13 cellular contexts compared by ENCODE assay signal in genomic region chr21:44618909-44619308, GRCh38. TPM values are rescaled to one million over a fixed set of nuclear protein-coding genes. Genes with fewer than 3 reads are reported as not detected.
A peak's percentile ranks its signal among the peaks of the same experiment; 100 is the strongest.
DNase-seq lines count a peak whose midpoint lies in the region; ATAC-seq, FAIRE-seq and TF ChIP-seq lines count a peak whose summit lies in the region.
"Had no signal": no experiment of that assay in that cellular context is flagged by ENCODE, and none has a peak within 500 bp of the region (broad histone marks: within the 10 kb centered on the region; RNA-seq: fewer than 3 reads in every experiment).

No MANE protein-coding gene starts in this region.

- in situ Hi-C loops in HepG2 (cut with HindIII; ENCODE audit: extremely low pct_ligation_motif_present, low pct_unique_long_range_greater_than_20kb): no loop called here

- no peaks in the 10 kb centered on the region for H3K79me2 ChIP-seq in HepG2 (ENCODE audit: insufficient read depth, low read length)

- H3K27me3 ChIP-seq in HepG2 (ENCODE audit: control insufficient read depth in 1 of 2, insufficient read depth in 2 of 2, low read length in 2 of 2): peaks cover 1 to 28% of the 10 kb centered on the region in 2 experiments; a peak in 3 of 5 replicates

- POLR2A ChIA-PET in HepG2 (lab: Yijun Ruan, JAX): no interaction called here

- no peak for TF ChIP-seq RAD21 in HepG2 (CRISPR knock-in tag; IDR thresholded peaks at IDR 0.05)

- FAIRE-seq in HepG2 (lab: Jason Lieb, UNC): no peak
- FAIRE-seq: G401.6 had no signal

- no peaks in the 10 kb centered on the region for H3K36me3 ChIP-seq in HepG2 (replicated peaks in 1 of 2; ENCODE audit: control insufficient read depth in 1 of 2, insufficient read depth in 2 of 2, low read length in 2 of 2)
- H3K36me3 ChIP-seq: heart left ventricle, tibial artery had no signal

- no peak overlapping the region for H3K27ac ChIP-seq in HepG2 (ENCODE audit: extremely low read length, insufficient read depth, low read length)
- H3K27ac ChIP-seq: tibial artery had no signal

- CTCF ChIA-PET in HepG2 (lab: Yijun Ruan, JAX; ENCODE audit: low intra/inter-chr PET ratio, low total read pairs): no interaction called here

- no peak overlapping the region for H3K9ac ChIP-seq in HepG2 (ENCODE audit: insufficient read depth, low read depth, low read length)

- ATAC-seq in HepG2: no peak
- ATAC-seq in sciatic nerve: no peak
- no peak for ATAC-seq in GM19452 (IDR thresholded peaks at IDR 0.05; ENCODE audit: unreplicated experiment)

- H4K20me1 ChIP-seq in HepG2 (ENCODE audit: insufficient read depth, low read length): no peaks in the 10 kb centered on the region

- intact Hi-C loops in HepG2 (cut with micrococcal nuclease; ENCODE audit: unreplicated experiment) (loop anchor here (2.0 kb wide), 1 partner anchor 174 kb away; no protein-coding TSS in a partner anchor), sciatic nerve (cut with DNase I) (no loop called here), posterior cingulate gyrus (cut with DNase I) (no loop called here)

- peaks cover 12% of the 10 kb centered on the region for H3K9me3 ChIP-seq in HepG2 (ENCODE audit: low read length)

- no peak overlapping the region for H3K4me2 ChIP-seq in HepG2 (ENCODE audit: low read depth, low read length)

- H3K4me1 ChIP-seq in HepG2 (ENCODE audit: insufficient read depth, low read length): no peaks in the 10 kb centered on the region
- H3K4me1 ChIP-seq: tibial artery had no signal

- TF ChIP-seq POLR2A in HepG2 (IDR thresholded peaks at IDR 0.05; ENCODE audit: insufficient read depth in 1 of 2, low read depth in 2 of 2, low read length in 2 of 2): no peak

- TF ChIP-seq EP300 in HepG2 (IDR thresholded peaks at IDR 0.05; ENCODE audit: low read depth in 2 of 2, low read length in 2 of 2) (no peak), HepG2 (CRISPR knock-in tag; IDR thresholded peaks at IDR 0.05; ENCODE audit: borderline replicate concordance) (no peak)

- no peak overlapping the region for H2AFZ ChIP-seq in HepG2 (ENCODE audit: low read length)

- WGBS in HepG2 (ENCODE audit: low lambda C conversion rate): 52% methylated on average over 3 of the region's 3 CpGs

- no peak overlapping the region for H3K4me3 ChIP-seq in HepG2 (replicated peaks in 1 of 3; ENCODE audit: insufficient read depth in 1 of 3, low read depth in 2 of 3, low read length in 3 of 3)
- H3K4me3 ChIP-seq: heart left ventricle, tibial artery had no signal

- no peak for TF ChIP-seq CTCF in HepG2 (CRISPR knock-in tag; IDR thresholded peaks at IDR 0.05)

- DNase-seq in T-helper 1 cell: peak in 4 of 5 donors; percentile 32 to 79 (median 52)
- DNase-seq in activated T-cell treated with anti-CD3 and anti-CD28 coated beads for 48 hours (ENCODE audit: low read depth): peak; percentile 22
- no peak for DNase-seq in HepG2 (ENCODE audit: low spot score)
- DNase-seq in stimulated activated CD8-positive, alpha-beta memory T cell treated with anti-CD3 and anti-CD28 coated beads, Interleukin-4, amount 100 ng/mL, for 24 hours (ENCODE audit: low read depth): peak; percentile 24
- DNase-seq in sciatic nerve (ENCODE audit: low spot score): no peak
- no peak for DNase-seq in NCI-H1694 (lab: John Stamatoyannopoulos, UW)
- DNase-seq in posterior cingulate gyrus: no peak

- no TSS peak for BruUV-seq in HepG2 (replicated peaks; lab: Mats Ljungman, UMichigan)

RNA-seq across cellular contexts. Expression of gene KRTAP10-8, which starts 7.0 kb away (rescaled TPM):
- total RNA-seq in HepG2 (2016; rRNA removed; fragmentation: Illumina TruSeq; extraction: Trizol): not detected in 2 replicates
- not detected in 2 replicates for total RNA-seq in HepG2 (2016; cell fraction: cytosol; rRNA removed; fragmentation: Illumina TruSeq; extraction: Trizol; ENCODE audit: low read depth)
- not detected in 2 replicates for total RNA-seq in HepG2 (2016; cell fraction: insoluble cytoplasmic fraction; rRNA removed; fragmentation: Illumina TruSeq; extraction: Trizol)
- not detected in 2 replicates for total RNA-seq in HepG2 (2016; cell fraction: membrane; rRNA removed; fragmentation: Illumina TruSeq; extraction: Trizol)
- total RNA-seq in HepG2 (2016; cell fraction: nucleus; rRNA removed; fragmentation: Illumina TruSeq; extraction: Trizol): not detected in 2 replicates
- not detected in 2 replicates for polyA plus RNA-seq in HepG2 (2011; rRNA removed)
- polyA plus RNA-seq in HepG2 (2011; cell fraction: cytosol; rRNA removed): not detected in 2 replicates
- polyA plus RNA-seq in HepG2 (2011; cell fraction: nucleus; rRNA removed): not detected in 2 replicates
- not detected in 2 replicates for polyA plus RNA-seq in HepG2 (2012)
- polyA plus RNA-seq in HepG2 (2016; cell fraction: cytosol; fragmentation: Illumina TruSeq; extraction: Trizol; ENCODE audit: low read depth): not detected in 2 replicates
- polyA plus RNA-seq in HepG2 (2016; cell fraction: insoluble cytoplasmic fraction; fragmentation: Illumina TruSeq; extraction: Trizol; ENCODE audit: low read depth): not detected in 2 replicates
- not detected in 2 replicates for polyA plus RNA-seq in HepG2 (2016; cell fraction: membrane; fragmentation: Illumina TruSeq; extraction: Trizol; ENCODE audit: low read depth)
- polyA plus RNA-seq in HepG2 (2016; cell fraction: nucleus; fragmentation: Illumina TruSeq; extraction: Trizol; ENCODE audit: insufficient read depth, low read depth): not detected in 2 replicates
- polyA minus RNA-seq in HepG2 (2011; rRNA and poly(A)+ RNA removed; ENCODE audit: low replicate concordance): not detected in 2 replicates
- polyA minus RNA-seq in HepG2 (2011; cell fraction: cytosol; rRNA and poly(A)+ RNA removed): not detected in 2 replicates
- not detected in 2 replicates for polyA minus RNA-seq in HepG2 (2011; cell fraction: nucleus; rRNA and poly(A)+ RNA removed)
- not detected for total RNA-seq in sciatic nerve
- total RNA-seq: cardiac septum, heart left ventricle, MCF 10A had no signal
- polyA plus RNA-seq: heart left ventricle had no signal

RNA-seq across cellular contexts. Expression of gene KRTAP10-9, which starts 8.0 kb away (rescaled TPM):
- total RNA-seq in HepG2 (2016; rRNA removed; fragmentation: Illumina TruSeq; extraction: Trizol) (not detected in 2 replicates), sciatic nerve (not detected)
- not detected in 2 replicates for total RNA-seq in HepG2 (2016; cell fraction: cytosol; rRNA removed; fragmentation: Illumina TruSeq; extraction: Trizol; ENCODE audit: low read depth)
- total RNA-seq in HepG2 (2016; cell fraction: insoluble cytoplasmic fraction; rRNA removed; fragmentation: Illumina TruSeq; extraction: Trizol): not detected in 2 replicates
- not detected in 2 replicates for total RNA-seq in HepG2 (2016; cell fraction: membrane; rRNA removed; fragmentation: Illumina TruSeq; extraction: Trizol)
- total RNA-seq in HepG2 (2016; cell fraction: nucleus; rRNA removed; fragmentation: Illumina TruSeq; extraction: Trizol): not detected in 2 replicates
- not detected in 2 replicates for polyA plus RNA-seq in HepG2 (2011; rRNA removed)
- not detected in 2 replicates for polyA plus RNA-seq in HepG2 (2011; cell fraction: cytosol; rRNA removed)
- not detected in 2 replicates for polyA plus RNA-seq in HepG2 (2011; cell fraction: nucleus; rRNA removed)
- polyA plus RNA-seq in HepG2 (2012): not detected in 2 replicates
- not detected in 2 replicates for polyA plus RNA-seq in HepG2 (2016; cell fraction: cytosol; fragmentation: Illumina TruSeq; extraction: Trizol; ENCODE audit: low read depth)
- not detected in 2 replicates for polyA plus RNA-seq in HepG2 (2016; cell fraction: insoluble cytoplasmic fraction; fragmentation: Illumina TruSeq; extraction: Trizol; ENCODE audit: low read depth)
- not detected in 2 replicates for polyA plus RNA-seq in HepG2 (2016; cell fraction: membrane; fragmentation: Illumina TruSeq; extraction: Trizol; ENCODE audit: low read depth)
- polyA plus RNA-seq in HepG2 (2016; cell fraction: nucleus; fragmentation: Illumina TruSeq; extraction: Trizol; ENCODE audit: insufficient read depth, low read depth): not detected in 2 replicates
- polyA minus RNA-seq in HepG2 (2011; rRNA and poly(A)+ RNA removed; ENCODE audit: low replicate concordance): not detected in 2 replicates
- polyA minus RNA-seq in HepG2 (2011; cell fraction: cytosol; rRNA and poly(A)+ RNA removed): not detected in 2 replicates
- not detected in 2 replicates for polyA minus RNA-seq in HepG2 (2011; cell fraction: nucleus; rRNA and poly(A)+ RNA removed)
- total RNA-seq: cardiac septum, heart left ventricle, MCF 10A had no signal
- polyA plus RNA-seq: heart left ventricle had no signal

RNA-seq across cellular contexts. Expression of gene KRTAP10-10, which starts 18.2 kb away (rescaled TPM):
- total RNA-seq in HepG2 (2016; rRNA removed; fragmentation: Illumina TruSeq; extraction: Trizol) (not detected in 2 replicates), sciatic nerve (not detected)
- total RNA-seq in HepG2 (2016; cell fraction: cytosol; rRNA removed; fragmentation: Illumina TruSeq; extraction: Trizol; ENCODE audit: low read depth): not detected in 2 replicates
- not detected in 2 replicates for total RNA-seq in HepG2 (2016; cell fraction: insoluble cytoplasmic fraction; rRNA removed; fragmentation: Illumina TruSeq; extraction: Trizol)
- not detected in 2 replicates for total RNA-seq in HepG2 (2016; cell fraction: membrane; rRNA removed; fragmentation: Illumina TruSeq; extraction: Trizol)
- not detected in 2 replicates for total RNA-seq in HepG2 (2016; cell fraction: nucleus; rRNA removed; fragmentation: Illumina TruSeq; extraction: Trizol)
- not detected in 2 replicates for polyA plus RNA-seq in HepG2 (2011; rRNA removed)
- not detected in 2 replicates for polyA plus RNA-seq in HepG2 (2011; cell fraction: cytosol; rRNA removed)
- not detected in 2 replicates for polyA plus RNA-seq in HepG2 (2011; cell fraction: nucleus; rRNA removed)
- polyA plus RNA-seq in HepG2 (2012): not detected in 2 replicates
- polyA plus RNA-seq in HepG2 (2016; cell fraction: cytosol; fragmentation: Illumina TruSeq; extraction: Trizol; ENCODE audit: low read depth): not detected in 2 replicates
- polyA plus RNA-seq in HepG2 (2016; cell fraction: insoluble cytoplasmic fraction; fragmentation: Illumina TruSeq; extraction: Trizol; ENCODE audit: low read depth): not detected in 2 replicates
- not detected in 2 replicates for polyA plus RNA-seq in HepG2 (2016; cell fraction: membrane; fragmentation: Illumina TruSeq; extraction: Trizol; ENCODE audit: low read depth)
- polyA plus RNA-seq in HepG2 (2016; cell fraction: nucleus; fragmentation: Illumina TruSeq; extraction: Trizol; ENCODE audit: insufficient read depth, low read depth): not detected in 2 replicates
- polyA minus RNA-seq in HepG2 (2011; rRNA and poly(A)+ RNA removed; ENCODE audit: low replicate concordance): not detected in 2 replicates
- polyA minus RNA-seq in HepG2 (2011; cell fraction: cytosol; rRNA and poly(A)+ RNA removed): not detected in 2 replicates
- not detected in 2 replicates for polyA minus RNA-seq in HepG2 (2011; cell fraction: nucleus; rRNA and poly(A)+ RNA removed)
- total RNA-seq: cardiac septum, heart left ventricle, MCF 10A had no signal
- polyA plus RNA-seq: heart left ventricle had no signal

RNA-seq across cellular contexts. Expression of gene KRTAP10-7, which starts 18.5 kb away (rescaled TPM):
- total RNA-seq in HepG2 (2016; rRNA removed; fragmentation: Illumina TruSeq; extraction: Trizol) (not detected in 2 replicates), sciatic nerve (not detected)
- not detected in 2 replicates for total RNA-seq in HepG2 (2016; cell fraction: cytosol; rRNA removed; fragmentation: Illumina TruSeq; extraction: Trizol; ENCODE audit: low read depth)
- total RNA-seq in HepG2 (2016; cell fraction: insoluble cytoplasmic fraction; rRNA removed; fragmentation: Illumina TruSeq; extraction: Trizol): not detected in 2 replicates
- not detected in 2 replicates for total RNA-seq in HepG2 (2016; cell fraction: membrane; rRNA removed; fragmentation: Illumina TruSeq; extraction: Trizol)
- total RNA-seq in HepG2 (2016; cell fraction: nucleus; rRNA removed; fragmentation: Illumina TruSeq; extraction: Trizol): not detected in 2 replicates
- polyA plus RNA-seq in HepG2 (2011; rRNA removed): not detected in 2 replicates
- polyA plus RNA-seq in HepG2 (2011; cell fraction: cytosol; rRNA removed): not detected in 2 replicates
- polyA plus RNA-seq in HepG2 (2011; cell fraction: nucleus; rRNA removed): not detected in 2 replicates
- polyA plus RNA-seq in HepG2 (2012): not detected in 2 replicates
- polyA plus RNA-seq in HepG2 (2016; cell fraction: cytosol; fragmentation: Illumina TruSeq; extraction: Trizol; ENCODE audit: low read depth): not detected in 2 replicates
- not detected in 2 replicates for polyA plus RNA-seq in HepG2 (2016; cell fraction: insoluble cytoplasmic fraction; fragmentation: Illumina TruSeq; extraction: Trizol; ENCODE audit: low read depth)
- polyA plus RNA-seq in HepG2 (2016; cell fraction: membrane; fragmentation: Illumina TruSeq; extraction: Trizol; ENCODE audit: low read depth): not detected in 2 replicates
- not detected in 2 replicates for polyA plus RNA-seq in HepG2 (2016; cell fraction: nucleus; fragmentation: Illumina TruSeq; extraction: Trizol; ENCODE audit: insufficient read depth, low read depth)
- not detected in 2 replicates for polyA minus RNA-seq in HepG2 (2011; rRNA and poly(A)+ RNA removed; ENCODE audit: low replicate concordance)
- not detected in 2 replicates for polyA minus RNA-seq in HepG2 (2011; cell fraction: cytosol; rRNA and poly(A)+ RNA removed)
- not detected in 2 replicates for polyA minus RNA-seq in HepG2 (2011; cell fraction: nucleus; rRNA and poly(A)+ RNA removed)
- total RNA-seq: cardiac septum, heart left ventricle, MCF 10A had no signal
- polyA plus RNA-seq: heart left ventricle had no signal

RNA-seq across cellular contexts. Expression of gene KRTAP10-6, which starts 26.6 kb away (rescaled TPM):
- total RNA-seq in HepG2 (2016; rRNA removed; fragmentation: Illumina TruSeq; extraction: Trizol) (not detected in 2 replicates), sciatic nerve (not detected)
- not detected in 2 replicates for total RNA-seq in HepG2 (2016; cell fraction: cytosol; rRNA removed; fragmentation: Illumina TruSeq; extraction: Trizol; ENCODE audit: low read depth)
- not detected in 2 replicates for total RNA-seq in HepG2 (2016; cell fraction: insoluble cytoplasmic fraction; rRNA removed; fragmentation: Illumina TruSeq; extraction: Trizol)
- not detected in 2 replicates for total RNA-seq in HepG2 (2016; cell fraction: membrane; rRNA removed; fragmentation: Illumina TruSeq; extraction: Trizol)
- total RNA-seq in HepG2 (2016; cell fraction: nucleus; rRNA removed; fragmentation: Illumina TruSeq; extraction: Trizol): not detected in 2 replicates
- not detected in 2 replicates for polyA plus RNA-seq in HepG2 (2011; rRNA removed)
- not detected in 2 replicates for polyA plus RNA-seq in HepG2 (2011; cell fraction: cytosol; rRNA removed)
- polyA plus RNA-seq in HepG2 (2011; cell fraction: nucleus; rRNA removed): 0.10 TPM in 1 of 2 replicates, not detected in the other
- not detected in 2 replicates for polyA plus RNA-seq in HepG2 (2012)
- not detected in 2 replicates for polyA plus RNA-seq in HepG2 (2016; cell fraction: cytosol; fragmentation: Illumina TruSeq; extraction: Trizol; ENCODE audit: low read depth)
- not detected in 2 replicates for polyA plus RNA-seq in HepG2 (2016; cell fraction: insoluble cytoplasmic fraction; fragmentation: Illumina TruSeq; extraction: Trizol; ENCODE audit: low read depth)
- not detected in 2 replicates for polyA plus RNA-seq in HepG2 (2016; cell fraction: membrane; fragmentation: Illumina TruSeq; extraction: Trizol; ENCODE audit: low read depth)
- not detected in 2 replicates for polyA plus RNA-seq in HepG2 (2016; cell fraction: nucleus; fragmentation: Illumina TruSeq; extraction: Trizol; ENCODE audit: insufficient read depth, low read depth)
- polyA minus RNA-seq in HepG2 (2011; rRNA and poly(A)+ RNA removed; ENCODE audit: low replicate concordance): not detected in 2 replicates
- polyA minus RNA-seq in HepG2 (2011; cell fraction: cytosol; rRNA and poly(A)+ RNA removed): not detected in 2 replicates
- polyA minus RNA-seq in HepG2 (2011; cell fraction: nucleus; rRNA and poly(A)+ RNA removed): not detected in 2 replicates
- total RNA-seq: cardiac septum, heart left ventricle, MCF 10A had no signal
- polyA plus RNA-seq: heart left ventricle had no signal

Comparison
In these comparisons a context has a peak if more than half of its experiments do, and no peak if none do; other contexts are left out.
1. DNase-seq: peak in T-helper 1 cell (4 of 5), activated T-cell treated with anti-CD3 and anti-CD28 coated beads for 48 hours (single experiment) and stimulated activated CD8-positive, alpha-beta memory T cell treated with anti-CD3 and anti-CD28 coated beads, Interleukin-4, amount 100 ng/mL, for 24 hours (single experiment); none in HepG2 (single experiment), sciatic nerve (single experiment), NCI-H1694 (single experiment) and posterior cingulate gyrus (0 of 10).